ENCODE assay signal across 1 cellular context in the genomic region with DNA sequence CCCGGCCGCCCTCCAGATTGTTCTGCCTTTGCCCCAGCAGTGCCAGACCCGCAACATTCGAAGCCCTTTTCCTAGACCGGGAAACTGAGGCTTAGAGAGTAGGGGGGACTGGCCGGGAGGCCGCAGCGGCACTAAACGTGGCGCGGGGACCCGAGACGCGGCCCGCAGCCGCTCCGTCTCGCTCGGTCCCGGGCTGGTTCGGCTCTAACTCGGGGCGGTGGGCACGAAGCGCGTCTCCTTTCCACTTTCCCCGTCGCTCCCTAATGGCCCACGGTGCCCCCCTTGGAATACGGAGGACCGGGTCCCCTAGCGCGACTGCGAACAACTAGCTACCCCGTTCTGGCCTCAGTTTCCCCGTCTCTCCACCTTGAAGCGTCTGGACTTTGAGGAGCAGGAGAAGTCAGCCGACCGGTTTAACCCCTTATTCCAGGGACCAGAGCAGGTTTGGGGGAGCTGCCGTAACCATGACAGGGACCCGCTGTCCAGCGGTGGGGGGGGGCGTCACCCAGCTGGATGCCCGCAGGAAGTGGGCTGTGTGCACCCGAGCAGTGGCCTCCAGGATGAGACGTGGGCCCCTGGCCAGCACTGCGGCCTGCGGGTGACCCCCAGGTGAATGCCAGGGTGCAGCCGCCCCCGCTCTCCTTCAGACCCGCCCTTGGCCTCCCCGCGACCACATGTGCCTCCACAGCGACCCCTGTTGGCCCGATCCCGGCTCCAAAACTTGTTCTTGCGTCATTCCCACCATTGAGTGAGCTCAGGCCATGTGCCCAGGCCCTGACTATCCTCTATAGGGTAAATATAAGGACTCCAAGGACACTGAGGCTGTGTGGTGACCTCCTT.
TF ChIP-seq lines count a peak whose summit lies in the region.

No MANE protein-coding gene starts in this region.

TF ChIP-seq in K562, 482 proteins besides CTCF, POLR2A, EP300 and RAD21 (continued from another document):
- TF ChIP-seq HMGN3 (IDR thresholded peaks at IDR 0.05; ENCODE audit: borderline replicate concordance, extremely low read depth, insufficient read length, low read depth, low read length) (peak; percentile 18), STAT5B (CRISPR knock-in tag; IDR thresholded peaks at IDR 0.05) (no peak), CXXC5 (CRISPR knock-in tag; IDR thresholded peaks at IDR 0.05) (peak; percentile 56), SRSF3 (IDR thresholded peaks at IDR 0.05; ENCODE audit: insufficient read depth, low read length) (no peak), ZNF766 (CRISPR knock-in tag; conservative IDR thresholded peaks at IDR 0.05) (0 out of 2 replicates have a peak, but pooled peaks have one; percentile 37)
